Comparison of ENCODE assay signal across 14 cellular contexts in the genomic region with DNA sequence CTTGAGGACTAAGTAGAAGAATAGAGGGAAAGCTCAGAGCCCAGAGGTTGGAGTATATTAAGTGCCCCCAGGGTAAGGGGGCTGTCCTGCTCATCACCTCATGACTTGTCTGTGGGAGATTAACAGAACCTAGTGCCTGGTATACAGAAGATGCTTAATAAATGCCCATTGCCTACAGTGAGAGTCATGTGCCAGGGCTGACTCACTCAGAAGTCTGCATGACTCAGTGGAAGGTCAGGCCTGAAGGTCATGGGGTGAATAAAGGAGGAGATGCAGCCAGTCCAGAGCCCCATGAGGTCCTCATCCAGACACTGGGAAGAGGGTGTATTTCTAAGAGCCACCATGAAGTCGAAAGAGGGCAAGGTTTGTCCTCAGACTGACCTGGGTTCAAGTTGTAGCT.
DNase-seq lines count a peak whose midpoint lies in the region; ATAC-seq and TF ChIP-seq lines count a peak whose summit lies in the region.
"Had no signal": no experiment of that assay in that cellular context is flagged by ENCODE, and none has a peak within 500 bp of the region (broad histone marks: within the 10 kb centered on the region; RNA-seq: fewer than 3 reads in every experiment).

No MANE protein-coding gene starts in this region.

- H3K4me3 Mint-ChIP-seq in activated T-helper 17 cell treated with anti-CD3 and anti-CD28 coated beads, Interleukin-2, amount 50 U/mL, for 72 hours: no peak overlapping the region

- H3K36me3 ChIP-seq in left lung (no peaks in the 10 kb centered on the region), HAP-1 (replicated peaks) (no peaks in the 10 kb centered on the region)

- H3K9me3 ChIP-seq in left lung: no peaks in the 10 kb centered on the region
- H3K9me3 ChIP-seq in HAP-1: no peaks in the 10 kb centered on the region

- no peak overlapping the region for H3K27ac Mint-ChIP-seq in activated T-helper 17 cell treated with anti-CD3 and anti-CD28 coated beads, Interleukin-2, amount 50 U/mL, for 72 hours

- no peaks in the 10 kb centered on the region for H3K4me1 Mint-ChIP-seq in activated T-helper 17 cell treated with anti-CD3 and anti-CD28 coated beads, Interleukin-2, amount 50 U/mL, for 72 hours

- in situ Hi-C loops in G401 (cut with HindIII; ENCODE audit: low sequenced_read_pairs) (no loop called here), HAP-1 (cut with MboI; ENCODE audit: low sequenced_read_pairs) (no loop called here)

- no peak overlapping the region for H3K27ac ChIP-seq in left lung

- H3K4me1 ChIP-seq in left lung: peaks cover 3 to 40% of the 10 kb centered on the region in 2 donors
- H3K4me1 ChIP-seq in HAP-1: no peaks in the 10 kb centered on the region

- peaks cover 15% of the 10 kb centered on the region for H3K27me3 Mint-ChIP-seq in activated T-helper 17 cell treated with anti-CD3 and anti-CD28 coated beads, Interleukin-2, amount 50 U/mL, for 72 hours

- TF ChIP-seq CTCF in left lung (IDR thresholded peaks at IDR 0.05): no peak

- DNase-seq in A172 (ENCODE audit: low spot score) (peak; percentile 34), HT1080 (ENCODE audit: low read depth) (peak; percentile 21), left lung (peak in 1 of 2 donors; percentile 66), SHP77 treated with DMSO at 0.1 percent for 48 hours (lab: John Stamatoyannopoulos, UW) (no peak), G401 (ENCODE audit: low spot score) (no peak), HAP-1 (ENCODE audit: low spot score in 2 of 2) (no peak), cortex of kidney (lab: John Stamatoyannopoulos, UW) (no peak)
- DNase-seq: activated CD8-positive, alpha-beta memory T cell treated with anti-CD3 and anti-CD28 coated beads for 24 hours; activated gamma-delta T cell; Calu3; KG1; NCI-H2029 treated with DMSO at 0.1 percent for 48 hours; Right ventricle myocardium superior had no signal

- H3K4me3 ChIP-seq in left lung (no peak overlapping the region), HAP-1 (no peak overlapping the region)

- H3K27me3 ChIP-seq in left lung (peaks cover 0 to 11% of the 10 kb centered on the region in 2 donors), HAP-1 (ENCODE audit: low read depth) (peaks cover 3% of the 10 kb centered on the region; the same call in 1 of the 2 replicates)

- peak; percentile 53 for ATAC-seq in activated T-helper 17 cell treated with anti-CD3 and anti-CD28 coated beads, Interleukin-2, amount 50 U/mL, for 72 hours (replicated peaks)
- peak; percentile 60 for ATAC-seq in left lung

- H3K9me3 Mint-ChIP-seq in activated T-helper 17 cell treated with anti-CD3 and anti-CD28 coated beads, Interleukin-2, amount 50 U/mL, for 72 hours: no peaks in the 10 kb centered on the region

- no peaks in the 10 kb centered on the region for H3K36me3 Mint-ChIP-seq in activated T-helper 17 cell treated with anti-CD3 and anti-CD28 coated beads, Interleukin-2, amount 50 U/mL, for 72 hours (ENCODE audit: low read depth)

- intact Hi-C loops in left lung (cut with DNase I): no loop called here

Comparison
In these comparisons a context has a peak if more than half of its experiments do, and no peak if none do; other contexts are left out.
1. DNase-seq: peak in A172 (single experiment) and HT1080 (single experiment); none in SHP77 treated with DMSO at 0.1 percent for 48 hours (single experiment), G401 (single experiment), HAP-1 (0 of 2) and cortex of kidney (single experiment).